In the genomic region with DNA sequence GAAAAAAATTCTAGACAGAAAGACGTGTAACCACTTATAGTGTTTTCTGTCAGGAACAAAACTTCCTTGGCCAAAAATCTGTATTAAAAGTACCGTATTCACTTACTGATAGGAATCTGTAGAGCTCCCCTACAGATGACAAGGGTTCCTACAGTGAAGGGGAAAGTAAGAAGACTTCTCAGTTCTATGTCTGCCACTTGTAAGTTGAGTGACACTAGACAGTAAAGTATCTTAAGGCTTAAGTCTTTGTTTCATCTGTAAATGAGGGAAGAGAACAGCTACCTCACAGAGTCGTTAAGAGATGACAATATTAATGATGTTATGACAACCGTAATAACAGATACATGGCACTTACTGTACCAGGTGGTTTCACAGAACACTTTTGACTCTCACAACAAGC, we compare ENCODE assay signal across 12 cellular contexts. TPM values are rescaled to one million over a fixed set of nuclear protein-coding genes. Genes with fewer than 3 reads are reported as not detected.
DNase-seq lines count a peak whose midpoint lies in the region; ATAC-seq and TF ChIP-seq lines count a peak whose summit lies in the region.
"Had no signal": no experiment of that assay in that cellular context is flagged by ENCODE, and none has a peak within 500 bp of the region (broad histone marks: within the 10 kb centered on the region; RNA-seq: fewer than 3 reads in every experiment).

No MANE protein-coding gene starts in this region.

- no peak overlapping the region for H2AFZ ChIP-seq in osteoblast (ENCODE audit: low read length)

- H3K4me3 Mint-ChIP-seq in activated CD4-positive, alpha-beta T cell treated with anti-CD3 and anti-CD28 coated beads, Interleukin-2, amount 10 ng/mL, durations not matched to agents 24 days and 14 days, result peak overlapping the region; percentile 47
- peak overlapping the region in 3 of 4 donors; percentile 6 to 96 (median 85) for H3K4me3 Mint-ChIP-seq in IgD-negative memory B cell
- H3K4me3 Mint-ChIP-seq: effector memory CD8-positive, alpha-beta T cell had no signal

- H3K36me3 ChIP-seq in osteoblast (ENCODE audit: insufficient read depth, low read length) (peaks cover 3% of the 10 kb centered on the region), vagina (no peaks in the 10 kb centered on the region)

- peaks cover 42% of the 10 kb centered on the region for H3K4me1 Mint-ChIP-seq in activated CD4-positive, alpha-beta T cell treated with anti-CD3 and anti-CD28 coated beads, Interleukin-2, amount 10 ng/mL, durations not matched to agents 24 days and 14 days
- peaks cover 34 to 38% (median 38%) of the 10 kb centered on the region in 3 donors for H3K4me1 Mint-ChIP-seq in IgD-negative memory B cell

- H3K36me3 Mint-ChIP-seq in activated CD4-positive, alpha-beta T cell treated with anti-CD3 and anti-CD28 coated beads, Interleukin-2, amount 10 ng/mL, durations not matched to agents 24 days and 14 days (ENCODE audit: low read depth), result peaks cover 29% of the 10 kb centered on the region
- H3K36me3 Mint-ChIP-seq in IgD-negative memory B cell, result peaks cover 5% of the 10 kb centered on the region

- no peaks in the 10 kb centered on the region for H3K27me3 Mint-ChIP-seq in activated CD4-positive, alpha-beta T cell treated with anti-CD3 and anti-CD28 coated beads, Interleukin-2, amount 10 ng/mL, durations not matched to agents 24 days and 14 days
- no peaks in the 10 kb centered on the region for H3K27me3 Mint-ChIP-seq in IgD-negative memory B cell
- H3K27me3 Mint-ChIP-seq: effector memory CD8-positive, alpha-beta T cell had no signal

- peaks cover 10% of the 10 kb centered on the region for H3K4me1 ChIP-seq in osteoblast (ENCODE audit: insufficient read depth, low read length)
- H3K4me1 ChIP-seq in vagina, result peaks cover 28% of the 10 kb centered on the region

- H3K27ac Mint-ChIP-seq in activated CD4-positive, alpha-beta T cell treated with anti-CD3 and anti-CD28 coated beads, Interleukin-2, amount 10 ng/mL, durations not matched to agents 24 days and 14 days, result no peak overlapping the region
- peak overlapping the region in 2 of 3 donors; percentile 0 to 63 for H3K27ac Mint-ChIP-seq in IgD-negative memory B cell

- H3K27me3 ChIP-seq in osteoblast (ENCODE audit: insufficient read depth, low read length) (no peaks in the 10 kb centered on the region), vagina (no peaks in the 10 kb centered on the region)
- H3K27me3 ChIP-seq: upper lobe of left lung had no signal

- TF ChIP-seq CTCF in osteoblast (IDR thresholded peaks at IDR 0.05; ENCODE audit: extremely low read depth, low read depth, low read length) (no peak), vagina (IDR thresholded peaks at IDR 0.05) (no peak)

- peak overlapping the region; percentile 28 for H3K4me2 ChIP-seq in osteoblast (ENCODE audit: insufficient read depth, low read length)
- H3K4me2 ChIP-seq: smooth muscle cell had no signal

- ATAC-seq in HG02759 (IDR thresholded peaks at IDR 0.05; ENCODE audit: unreplicated experiment), result no peak
- ATAC-seq: activated T-cell treated with anti-CD3 and anti-CD28 coated beads, Interleukin-2, amount 50 U/mL, for 4 hours; effector memory CD8-positive, alpha-beta T cell had no signal

- no peak overlapping the region for H3K27ac ChIP-seq in osteoblast (ENCODE audit: low read depth, low read length)
- no peak overlapping the region for H3K27ac ChIP-seq in vagina
- H3K27ac ChIP-seq: upper lobe of left lung had no signal

- no peak for DNase-seq in activated CD4-positive, alpha-beta T cell treated with anti-CD3 and anti-CD28 coated beads, Interleukin-2, amount 10 ng/mL, durations not matched to agents 24 days and 14 days
- no peak for DNase-seq in activated CD4-positive, alpha-beta T cell treated with anti-CD3 and anti-CD28 coated beads for 1 hour
- DNase-seq in RKO (ENCODE audit: low spot score), result peak; percentile 40
- no peak for DNase-seq in osteoblast (ENCODE audit: insufficient read length, low spot score, missing footprints)
- no peak for DNase-seq in vagina (ENCODE audit: extremely low spot score in 2 of 2)
- DNase-seq in medulla oblongata (ENCODE audit: extremely low spot score), result no peak
- DNase-seq: upper lobe of left lung had no signal

- peaks cover 7% of the 10 kb centered on the region for H4K20me1 ChIP-seq in osteoblast (ENCODE audit: insufficient read depth, low read length)

- H3K4me3 ChIP-seq in osteoblast (ENCODE audit: insufficient read depth, low read length), result no peak overlapping the region
- no peak overlapping the region for H3K4me3 ChIP-seq in vagina
- H3K4me3 ChIP-seq: smooth muscle cell, upper lobe of left lung had no signal

- H3K79me2 ChIP-seq in osteoblast (ENCODE audit: insufficient read depth, low read length), result peaks cover 11% of the 10 kb centered on the region

- no peaks in the 10 kb centered on the region for H3K9me3 Mint-ChIP-seq in activated CD4-positive, alpha-beta T cell treated with anti-CD3 and anti-CD28 coated beads, Interleukin-2, amount 10 ng/mL, durations not matched to agents 24 days and 14 days
- H3K9me3 Mint-ChIP-seq in IgD-negative memory B cell, result no peaks in the 10 kb centered on the region
- H3K9me3 Mint-ChIP-seq: activated T-cell treated with anti-CD3 and anti-CD28 coated beads, Interleukin-2, amount 50 U/mL, for 4 hours; effector memory CD8-positive, alpha-beta T cell had no signal

- intact Hi-C loops in activated CD4-positive, alpha-beta T cell treated with anti-CD3 and anti-CD28 coated beads, Interleukin-2, amount 10 ng/mL, durations not matched to agents 24 days and 14 days (cut with micrococcal nuclease), result loop anchor here (5.0 kb wide), 3 partner anchors 64 to 819 kb away; no protein-coding TSS in a partner anchor
- intact Hi-C loops in vagina (cut with DNase I), result no loop called here

- no peaks in the 10 kb centered on the region for H3K9me3 ChIP-seq in osteoblast (ENCODE audit: low read depth, low read length)
- no peaks in the 10 kb centered on the region for H3K9me3 ChIP-seq in vagina
- H3K9me3 ChIP-seq: upper lobe of left lung had no signal

- no peak for TF ChIP-seq POLR2A in vagina (IDR thresholded peaks at IDR 0.05)

RNA-seq across cellular contexts. Expression of gene COQ2, which starts 3.3 kb away (rescaled TPM):
- 20.5 and 20.7 TPM in 2 replicates for total RNA-seq in activated CD4-positive, alpha-beta T cell treated with anti-CD3 and anti-CD28 coated beads, Interleukin-2, amount 10 ng/mL, durations not matched to agents 24 days and 14 days
- 9.8 TPM for polyA plus RNA-seq in IgD-negative memory B cell
- total RNA-seq in osteoblast (14.1 and 17.1 TPM in 2 replicates), vagina (4.2 TPM)

RNA-seq across cellular contexts. Expression of gene HPSE, which starts 53.3 kb away (rescaled TPM):
- 17.7 and 19.8 TPM in 2 replicates for total RNA-seq in activated CD4-positive, alpha-beta T cell treated with anti-CD3 and anti-CD28 coated beads, Interleukin-2, amount 10 ng/mL, durations not matched to agents 24 days and 14 days
- polyA plus RNA-seq in IgD-negative memory B cell, result 0.54 TPM
- total RNA-seq in osteoblast (0.29 and 0.36 TPM in 2 replicates), vagina (1.7 TPM)
